ENCODE assay signal across 21 cellular contexts in genomic region chr10:64617071-64617470, GRCh38.
DNase-seq lines count a peak whose midpoint lies in the region; ATAC-seq, FAIRE-seq and TF ChIP-seq lines count a peak whose summit lies in the region.
"Had no signal": no experiment of that assay in that cellular context is flagged by ENCODE, and none has a peak within 500 bp of the region (broad histone marks: within the 10 kb centered on the region; RNA-seq: fewer than 3 reads in every experiment).

No MANE protein-coding gene starts in this region.

- H2AFZ ChIP-seq in K562 (ENCODE audit: low read depth, low read length) = 0 out of 2 replicates have a peak overlapping the region, but pooled peaks have one; percentile 22

- H3K9me3 Mint-ChIP-seq in mesothelial cell of epicardium (no peaks in the 10 kb centered on the region), natural killer cell (peaks cover 12 to 17% of the 10 kb centered on the region in 2 donors), MCF 10A (ENCODE audit: unreplicated experiment) (no peaks in the 10 kb centered on the region)

- ATAC-seq in K562 (no peak), natural killer cell (no peak), HG03108 (IDR thresholded peaks at IDR 0.05; ENCODE audit: unreplicated experiment) (no peak)
- ATAC-seq: HCT116 had no signal

- no peaks in the 10 kb centered on the region for H3K9me3 ChIP-seq in K562 (replicated peaks; ENCODE audit: control insufficient read depth, insufficient read depth, low read depth, low read length)
- H3K9me3 ChIP-seq: BLaER1 treated with 17β-estradiol and CSF1 and Interleukin-3, amounts not matched to agents 10 nM and 100 nM had no signal

- H4K20me1 ChIP-seq in K562 (replicated peaks; ENCODE audit: control insufficient read depth, insufficient read depth, low read length) = no peaks in the 10 kb centered on the region
- H4K20me1 ChIP-seq: BLaER1 treated with 17β-estradiol and CSF1 and Interleukin-3, amounts not matched to agents 10 nM and 100 nM had no signal

- no peaks in the 10 kb centered on the region for H3K9me1 ChIP-seq in K562 (ENCODE audit: control insufficient read depth, insufficient read depth, low read length)

- H3K4me3 Mint-ChIP-seq in mesothelial cell of epicardium (no peak overlapping the region), natural killer cell (no peak overlapping the region), MCF 10A (ENCODE audit: unreplicated experiment) (no peak overlapping the region)
- H3K4me3 Mint-ChIP-seq: B cell; CD4-positive, CD25-positive, alpha-beta regulatory T cell; CD8-positive, alpha-beta memory T cell; HFFc6 had no signal

- WGBS in K562 (ENCODE audit: insufficient coverage, low coverage, missing lambda C conversion rate) = 3% methylated on average over 3 of the region's 3 CpGs

- no peaks in the 10 kb centered on the region for H3K27me3 Mint-ChIP-seq in mesothelial cell of epicardium (ENCODE audit: low read depth)
- no peaks in the 10 kb centered on the region for H3K27me3 Mint-ChIP-seq in natural killer cell (ENCODE audit: low read depth in 2 of 2)
- no peaks in the 10 kb centered on the region for H3K27me3 Mint-ChIP-seq in MCF 10A (ENCODE audit: insufficient read depth, unreplicated experiment)
- H3K27me3 Mint-ChIP-seq: B cell; CD4-positive, CD25-positive, alpha-beta regulatory T cell; CD8-positive, alpha-beta memory T cell had no signal

- H3K4me1 ChIP-seq in K562 (replicated peaks in 1 of 2; ENCODE audit: control insufficient read depth in 2 of 2, insufficient read depth in 2 of 2, low read length in 2 of 2) = no peaks in the 10 kb centered on the region
- H3K4me1 ChIP-seq: BLaER1 treated with 17β-estradiol and CSF1 and Interleukin-3, amounts not matched to agents 10 nM and 100 nM had no signal

- intact Hi-C loops in K562 (cut with micrococcal nuclease) = no loop called here
- intact Hi-C loops in natural killer cell (cut with micrococcal nuclease) = no loop called here
- intact Hi-C loops in MCF 10A (cut with micrococcal nuclease) = no loop called here

- no peak overlapping the region for H3K27ac ChIP-seq in K562 (ENCODE audit: extremely low read depth, low read depth, low read length)
- H3K27ac ChIP-seq: BLaER1 treated with 17β-estradiol and CSF1 and Interleukin-3, amounts not matched to agents 10 nM and 100 nM had no signal

- CTCF ChIA-PET in K562 (lab: Yijun Ruan, JAX; ENCODE audit: low intra/inter-chr PET ratio) (no interaction called here), MCF 10A (lab: Yijun Ruan, JAX) (no interaction called here)

- H3K36me3 ChIP-seq in K562 (ENCODE audit: control insufficient read depth, insufficient read depth, low read length) = no peaks in the 10 kb centered on the region
- H3K36me3 ChIP-seq: BLaER1 treated with 17β-estradiol and CSF1 and Interleukin-3, amounts not matched to agents 10 nM and 100 nM had no signal

- TF ChIP-seq RAD21 in K562 (CRISPR knock-in tag; conservative IDR thresholded peaks at IDR 0.05 in 1 of 2, IDR thresholded peaks at IDR 0.05 in 1 of 2) = no peak

- no peaks in the 10 kb centered on the region for H3K79me2 ChIP-seq in K562 (ENCODE audit: control insufficient read depth, insufficient read depth, low read length)

- H3K4me3 ChIP-seq in K562 = no peak overlapping the region
- H3K4me3 ChIP-seq: BLaER1 treated with 17β-estradiol and CSF1 and Interleukin-3, amounts not matched to agents 10 nM and 100 nM had no signal

- no peaks in the 10 kb centered on the region for H3K27me3 ChIP-seq in K562 (ENCODE audit: control insufficient read depth in 2 of 2, insufficient read depth in 2 of 2, low read length in 2 of 2)
- H3K27me3 ChIP-seq: BLaER1 treated with 17β-estradiol and CSF1 and Interleukin-3, amounts not matched to agents 10 nM and 100 nM had no signal

- no peak overlapping the region for H3K9ac ChIP-seq in K562 (ENCODE audit: insufficient read depth in 1 of 2, low read depth in 2 of 2, low read length in 2 of 2)
- H3K9ac ChIP-seq: BLaER1 treated with 17β-estradiol and CSF1 and Interleukin-3, amounts not matched to agents 10 nM and 100 nM had no signal

- peak; percentile 26 for DNase-seq in A172 (ENCODE audit: low spot score)
- peak; percentile 20 for DNase-seq in HT1080 (ENCODE audit: low read depth)
- peak in 1 of 4 experiments; percentile 21 for DNase-seq in K562 (ENCODE audit: extremely low read depth in 1 of 4, low spot score in 3 of 4)
- no peak for DNase-seq in mesothelial cell of epicardium (ENCODE audit: low spot score in 2 of 2, unreplicated experiment in 2 of 2)
- no peak for DNase-seq in natural killer cell
- DNase-seq in pons (ENCODE audit: low spot score) = no peak
- no peak for DNase-seq in MCF 10A (ENCODE audit: unreplicated experiment)
- DNase-seq: 8988T; CD4-positive, CD25-positive, alpha-beta regulatory T cell; CD8-positive, alpha-beta memory T cell; COR-L47; DMS153; DMS79; GF-D8; GOT3; H7; HFFc6 had no signal

- H3K27ac Mint-ChIP-seq in mesothelial cell of epicardium = peak overlapping the region; percentile 55
- H3K27ac Mint-ChIP-seq in natural killer cell = no peak overlapping the region
- H3K27ac Mint-ChIP-seq in MCF 10A (ENCODE audit: low read depth, unreplicated experiment) = no peak overlapping the region
- H3K27ac Mint-ChIP-seq: B cell; CD4-positive, CD25-positive, alpha-beta regulatory T cell; CD8-positive, alpha-beta memory T cell; HFFc6 had no signal

- FAIRE-seq in K562 (lab: Jason Lieb, UNC) = no peak

- no peaks in the 10 kb centered on the region for H3K36me3 Mint-ChIP-seq in mesothelial cell of epicardium
- H3K36me3 Mint-ChIP-seq in natural killer cell = peaks cover 6% of the 10 kb centered on the region
- H3K36me3 Mint-ChIP-seq in MCF 10A (ENCODE audit: insufficient read depth, unreplicated experiment) = no peaks in the 10 kb centered on the region
- H3K36me3 Mint-ChIP-seq: CD4-positive, CD25-positive, alpha-beta regulatory T cell; CD8-positive, alpha-beta memory T cell had no signal

- H3K4me1 Mint-ChIP-seq in mesothelial cell of epicardium (peaks cover 9% of the 10 kb centered on the region), natural killer cell (no peaks in the 10 kb centered on the region), MCF 10A (ENCODE audit: insufficient read depth, unreplicated experiment) (no peaks in the 10 kb centered on the region)
- H3K4me1 Mint-ChIP-seq: B cell; CD4-positive, CD25-positive, alpha-beta regulatory T cell; CD8-positive, alpha-beta memory T cell had no signal

- in situ Hi-C loops in K562 (cut with MboI) = no loop called here

- POLR2A ChIA-PET in K562 (lab: Yijun Ruan, JAX) (no interaction called here), MCF 10A (lab: Yijun Ruan, JAX) (interaction anchor here (0.7 kb wide), 1 partner anchor 11 kb away, joined by 3 read pairs; no protein-coding TSS in a partner anchor)

- TF ChIP-seq CTCF in K562 (IDR thresholded peaks at IDR 0.05 in 2 of 3, conservative IDR thresholded peaks at IDR 0.05 in 1 of 3; ENCODE audit: insufficient read depth in 2 of 3, low read depth in 1 of 3, low read length in 3 of 3) = no peak
- no peak for TF ChIP-seq CTCF in mesothelial cell of epicardium (IDR thresholded peaks at IDR 0.05; ENCODE audit: unreplicated experiment)
- no peak for TF ChIP-seq CTCF in natural killer cell (IDR thresholded peaks at IDR 0.05)
- TF ChIP-seq CTCF in MCF 10A (IDR thresholded peaks at IDR 0.05; ENCODE audit: unreplicated experiment) = no peak

- no peak overlapping the region for H3K4me2 ChIP-seq in K562 (ENCODE audit: insufficient read depth, low read length)
- H3K4me2 ChIP-seq: BLaER1 treated with 17β-estradiol and CSF1 and Interleukin-3, amounts not matched to agents 10 nM and 100 nM had no signal

- BruUV-seq in K562 (replicated peaks; lab: Mats Ljungman, UMichigan) (no TSS peak), MCF 10A (replicated peaks; lab: Mats Ljungman, UMichigan) (no TSS peak)

- TF ChIP-seq POLR2A in K562 (conservative IDR thresholded peaks at IDR 0.05) = no peak

- no peak for TF ChIP-seq EP300 in K562 (IDR thresholded peaks at IDR 0.05; ENCODE audit: low read length)

TF ChIP-seq in K562, 482 proteins besides CTCF, POLR2A, EP300 and RAD21:
- TF ChIP-seq CBFA2T3 (IDR thresholded peaks at IDR 0.05) (peak; percentile 41), CREB1 (IDR thresholded peaks at IDR 0.05) (no peak), CREB1 (CRISPR knock-in tag; IDR thresholded peaks at IDR 0.05) (no peak), TEAD4 (IDR thresholded peaks at IDR 0.05; ENCODE audit: low read length) (peak; percentile 29; the same call in 1 of the 2 replicates), TEAD4 (CRISPR knock-in tag; IDR thresholded peaks at IDR 0.05; ENCODE audit: borderline replicate concordance) (no peak), CBFA2T2 (conservative IDR thresholded peaks at IDR 0.05) (0 out of 2 replicates have a peak, but pooled peaks have one; percentile 21)

Comparison
In these comparisons a context has a peak if more than half of its experiments do, and no peak if none do; other contexts are left out.
1. DNase-seq: peak in A172 (single experiment) and HT1080 (single experiment); none in mesothelial cell of epicardium (0 of 2), natural killer cell (single experiment), pons (single experiment) and MCF 10A (single experiment).